1 cellular context compared by ENCODE assay signal in genomic region chr5:54861212-54861894, GRCh38.
TF ChIP-seq lines count a peak whose summit lies in the region.

No MANE protein-coding gene starts in this region.

TF ChIP-seq in HCT116, 20 proteins besides CTCF, POLR2A, EP300 and RAD21 (continued from another document):
- TF ChIP-seq REST (IDR thresholded peaks at IDR 0.05; ENCODE audit: low read depth) (no peak), ATF3 (IDR thresholded peaks at IDR 0.05) (no peak)
